ENCODE assay signal across 13 cellular contexts in genomic region chr3:73511555-73511954, GRCh38.
DNase-seq lines count a peak whose midpoint lies in the region; ATAC-seq, FAIRE-seq and TF ChIP-seq lines count a peak whose summit lies in the region.
"Had no signal": no experiment of that assay in that cellular context is flagged by ENCODE, and none has a peak within 500 bp of the region (broad histone marks: within the 10 kb centered on the region; RNA-seq: fewer than 3 reads in every experiment).

No MANE protein-coding gene starts in this region.

- DNase-seq in hepatocyte (ENCODE audit: low spot score) (no peak), pancreas (no peak), kidney (no peak)
- DNase-seq in activated T-cell treated with anti-CD3 and anti-CD28 coated beads, Interleukin-2, amount 50 U/mL, for 72 hours = no peak
- DNase-seq in activated CD4-positive, alpha-beta T cell treated with anti-CD3 and anti-CD28 coated beads, Interleukin-2, amount 10 ng/mL, durations not matched to agents 24 days and 14 days = no peak
- DNase-seq: NCI-H774, trophoblast cell had no signal

- TF ChIP-seq CTCF in VCaP (conservative IDR thresholded peaks at IDR 0.05) = no peak
- no peak for TF ChIP-seq CTCF in hepatocyte (IDR thresholded peaks at IDR 0.05; ENCODE audit: poor library complexity)
- TF ChIP-seq CTCF in pancreas (IDR thresholded peaks at IDR 0.05) = no peak
- TF ChIP-seq CTCF in kidney (IDR thresholded peaks at IDR 0.05; ENCODE audit: borderline replicate concordance, extremely low read depth, insufficient read depth) = no peak

- H3K4me3 Mint-ChIP-seq in activated T-cell treated with anti-CD3 and anti-CD28 coated beads, Interleukin-2, amount 50 U/mL, for 72 hours = no peak overlapping the region
- no peak overlapping the region for H3K4me3 Mint-ChIP-seq in activated CD4-positive, alpha-beta T cell treated with anti-CD3 and anti-CD28 coated beads, Interleukin-2, amount 10 ng/mL, durations not matched to agents 24 days and 14 days

- H3K27me3 Mint-ChIP-seq in activated T-cell treated with anti-CD3 and anti-CD28 coated beads, Interleukin-2, amount 50 U/mL, for 72 hours (ENCODE audit: low read depth) = peaks cover 4% of the 10 kb centered on the region
- no peaks in the 10 kb centered on the region for H3K27me3 Mint-ChIP-seq in activated CD4-positive, alpha-beta T cell treated with anti-CD3 and anti-CD28 coated beads, Interleukin-2, amount 10 ng/mL, durations not matched to agents 24 days and 14 days

- no peaks in the 10 kb centered on the region for H3K27me3 ChIP-seq in BLaER1 treated with 17β-estradiol and CSF1 and Interleukin-3, amounts not matched to agents 10 nM and 100 nM
- no peaks in the 10 kb centered on the region for H3K27me3 ChIP-seq in hepatocyte
- H3K27me3 ChIP-seq in pancreas = no peaks in the 10 kb centered on the region
- H3K27me3 ChIP-seq: cardiac muscle cell had no signal

- no peaks in the 10 kb centered on the region for H3K36me3 ChIP-seq in BLaER1 treated with 17β-estradiol and CSF1 and Interleukin-3, amounts not matched to agents 10 nM and 100 nM
- H3K36me3 ChIP-seq in hepatocyte (replicated peaks; ENCODE audit: insufficient read depth, low read depth) (no peaks in the 10 kb centered on the region), pancreas (no peaks in the 10 kb centered on the region), kidney (ENCODE audit: control insufficient read depth in 1 of 2, insufficient read depth in 2 of 2, low read length in 2 of 2) (no peaks in the 10 kb centered on the region)
- H3K36me3 ChIP-seq: cardiac muscle cell had no signal

- no peaks in the 10 kb centered on the region for H3K9me3 Mint-ChIP-seq in activated T-cell treated with anti-CD3 and anti-CD28 coated beads, Interleukin-2, amount 50 U/mL, for 72 hours
- no peaks in the 10 kb centered on the region for H3K9me3 Mint-ChIP-seq in activated CD4-positive, alpha-beta T cell treated with anti-CD3 and anti-CD28 coated beads, Interleukin-2, amount 10 ng/mL, durations not matched to agents 24 days and 14 days

- H4K20me1 ChIP-seq in BLaER1 treated with 17β-estradiol and CSF1 and Interleukin-3, amounts not matched to agents 10 nM and 100 nM = no peaks in the 10 kb centered on the region
- H4K20me1 ChIP-seq in hepatocyte (ENCODE audit: insufficient read depth, poor library complexity, severe bottlenecking) = peaks cover 13% of the 10 kb centered on the region

- H3K4me3 ChIP-seq in BLaER1 treated with 17β-estradiol and CSF1 and Interleukin-3, amounts not matched to agents 10 nM and 100 nM = no peak overlapping the region
- no peak overlapping the region for H3K4me3 ChIP-seq in hepatocyte
- no peak overlapping the region for H3K4me3 ChIP-seq in pancreas
- no peak overlapping the region for H3K4me3 ChIP-seq in kidney (ENCODE audit: low read length in 2 of 2)
- H3K4me3 ChIP-seq: cardiac muscle cell had no signal

- no peaks in the 10 kb centered on the region for H3K9me2 ChIP-seq in hepatocyte (replicated peaks; ENCODE audit: insufficient read depth)

- peak overlapping the region in 2 of 11 experiments; percentile 3 to 6; a peak in 2 of 22 replicates for H3K9ac ChIP-seq in BLaER1 treated with 17β-estradiol and CSF1 and Interleukin-3, amounts not matched to agents 10 nM and 100 nM
- no peak overlapping the region for H3K9ac ChIP-seq in kidney (ENCODE audit: low read length in 2 of 2)

- H3K27ac Mint-ChIP-seq in activated T-cell treated with anti-CD3 and anti-CD28 coated beads, Interleukin-2, amount 50 U/mL, for 72 hours = no peak overlapping the region
- H3K27ac Mint-ChIP-seq in activated CD4-positive, alpha-beta T cell treated with anti-CD3 and anti-CD28 coated beads, Interleukin-2, amount 10 ng/mL, durations not matched to agents 24 days and 14 days = no peak overlapping the region

- peaks cover 58% of the 10 kb centered on the region for H3K79me2 ChIP-seq in hepatocyte

- H3K4me1 ChIP-seq in BLaER1 treated with 17β-estradiol and CSF1 and Interleukin-3, amounts not matched to agents 10 nM and 100 nM = peaks cover 16 to 48% (median 41%) of the 10 kb centered on the region in 10 experiments
- H3K4me1 ChIP-seq in hepatocyte (ENCODE audit: insufficient read depth) (peaks cover 53% of the 10 kb centered on the region), pancreas (peaks cover 0 to 14% (median 14%) of the 10 kb centered on the region in 3 donors), kidney (ENCODE audit: control insufficient read depth in 1 of 2, insufficient read depth in 1 of 2, low read depth in 1 of 2, low read length in 2 of 2) (peaks cover 2 to 33% of the 10 kb centered on the region in 2 donors)

- peaks cover 0 to 6% (median 0%) of the 10 kb centered on the region in 11 experiments; a peak in 1 of 22 replicates for H3K9me3 ChIP-seq in BLaER1 treated with 17β-estradiol and CSF1 and Interleukin-3, amounts not matched to agents 10 nM and 100 nM (replicated peaks in 1 of 11)
- H3K9me3 ChIP-seq in hepatocyte (ENCODE audit: low read depth) (no peaks in the 10 kb centered on the region), pancreas (no peaks in the 10 kb centered on the region), kidney (ENCODE audit: control insufficient read depth in 1 of 2, low read length in 2 of 2) (no peaks in the 10 kb centered on the region)

- H3K36me3 Mint-ChIP-seq in activated T-cell treated with anti-CD3 and anti-CD28 coated beads, Interleukin-2, amount 50 U/mL, for 72 hours (ENCODE audit: insufficient read depth in 2 of 2) = no peaks in the 10 kb centered on the region
- H3K36me3 Mint-ChIP-seq in activated CD4-positive, alpha-beta T cell treated with anti-CD3 and anti-CD28 coated beads, Interleukin-2, amount 10 ng/mL, durations not matched to agents 24 days and 14 days (ENCODE audit: low read depth) = no peaks in the 10 kb centered on the region

- H2AFZ ChIP-seq in hepatocyte = no peak overlapping the region

- intact Hi-C loops in pancreas (cut with DNase I) = loop anchor here in 1 of 3 donors (10.0 kb wide), 1 partner anchor 333 kb away; no protein-coding TSS in a partner anchor
- intact Hi-C loops in kidney (cut with DNase I) = no loop called here
- intact Hi-C loops in activated CD4-positive, alpha-beta T cell treated with anti-CD3 and anti-CD28 coated beads, Interleukin-2, amount 10 ng/mL, durations not matched to agents 24 days and 14 days (cut with micrococcal nuclease) = no loop called here

- WGBS in hepatocyte (ENCODE audit: low lambda C conversion rate, missing lambda C conversion rate) = 50% methylated on average over 12 of the region's 12 CpGs
- WGBS in pancreas, 2 donors = 74 to 81% methylated on average over 12 of the region's 12 CpGs

- ATAC-seq in pancreas (no peak), HG03025 (IDR thresholded peaks at IDR 0.05; ENCODE audit: low FRiP score, unreplicated experiment) (no peak)
- no peak for ATAC-seq in activated T-cell treated with anti-CD3 and anti-CD28 coated beads, Interleukin-2, amount 50 U/mL, for 72 hours (replicated peaks in 1 of 2)
- ATAC-seq: activated CD4-positive, CD25-positive, alpha-beta regulatory T cell treated with anti-CD3 and anti-CD28 coated beads, Interleukin-2, amount 50 U/mL, for 24 hours; SK-N-SH treated with all-trans-retinoic acid at 6 μM for 48 hours had no signal

- H3K4me1 Mint-ChIP-seq in activated T-cell treated with anti-CD3 and anti-CD28 coated beads, Interleukin-2, amount 50 U/mL, for 72 hours (ENCODE audit: low read depth) = no peaks in the 10 kb centered on the region
- H3K4me1 Mint-ChIP-seq in activated CD4-positive, alpha-beta T cell treated with anti-CD3 and anti-CD28 coated beads, Interleukin-2, amount 10 ng/mL, durations not matched to agents 24 days and 14 days = no peaks in the 10 kb centered on the region

- peak overlapping the region in 7 of 11 experiments; percentile 1 to 63 (median 43); a peak in 10 of 22 replicates for H3K27ac ChIP-seq in BLaER1 treated with 17β-estradiol and CSF1 and Interleukin-3, amounts not matched to agents 10 nM and 100 nM
- H3K27ac ChIP-seq in VCaP (peak overlapping the region; percentile 99), hepatocyte (peak overlapping the region; percentile 68), pancreas (no peak overlapping the region), kidney (ENCODE audit: low read depth in 2 of 2, low read length in 2 of 2) (no peak overlapping the region)
- H3K27ac ChIP-seq: cardiac muscle cell had no signal

- H3K4me2 ChIP-seq in BLaER1 treated with 17β-estradiol and CSF1 and Interleukin-3, amounts not matched to agents 10 nM and 100 nM = peak overlapping the region in 10 of 11 experiments; percentile 20 to 72 (median 58); a peak in 19 of 22 replicates
- peak overlapping the region; percentile 54 for H3K4me2 ChIP-seq in hepatocyte

- FAIRE-seq in pancreas (lab: Jason Lieb, UNC) (peak; percentile 54), kidney (lab: Jason Lieb, UNC) (no peak)

Comparison
In these comparisons a context has a peak if more than half of its experiments do, and no peak if none do; other contexts are left out.
1. H3K27ac ChIP-seq: peak in BLaER1 treated with 17β-estradiol and CSF1 and Interleukin-3, amounts not matched to agents 10 nM and 100 nM (7 of 11), VCaP (single experiment) and hepatocyte (single experiment); none in pancreas (0 of 4) and kidney (0 of 2).